ENCODE assay signal across 25 cellular contexts in the genomic region with DNA sequence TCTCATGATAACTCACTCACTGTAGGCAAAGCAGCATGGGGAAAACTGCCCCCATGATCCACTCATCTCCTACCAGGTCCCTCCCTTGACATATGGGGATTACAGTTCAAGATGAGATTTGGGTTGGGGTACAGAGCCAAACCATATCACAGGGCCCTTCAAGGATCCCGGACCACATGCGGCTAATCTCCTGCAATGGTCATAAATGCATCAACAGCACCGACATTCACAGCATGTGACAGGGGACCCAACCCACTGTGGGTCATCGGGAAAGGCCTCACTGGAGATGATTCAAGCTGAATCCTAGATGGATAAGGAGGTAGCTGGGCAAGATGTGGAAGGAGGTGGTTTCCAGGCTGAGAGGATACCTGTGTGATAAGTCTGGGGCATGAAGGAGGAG.
DNase-seq lines count a peak whose midpoint lies in the region; ATAC-seq, FAIRE-seq and TF ChIP-seq lines count a peak whose summit lies in the region.
"Had no signal": no experiment of that assay in that cellular context is flagged by ENCODE, and none has a peak within 500 bp of the region (broad histone marks: within the 10 kb centered on the region; RNA-seq: fewer than 3 reads in every experiment).

No MANE protein-coding gene starts in this region.

- H3K9me3 ChIP-seq in HEK293 (ENCODE audit: control insufficient read depth, insufficient read depth, low read depth, low read length): no peaks in the 10 kb centered on the region
- no peaks in the 10 kb centered on the region for H3K9me3 ChIP-seq in CD8-positive, alpha-beta T cell (ENCODE audit: low read length)
- H3K9me3 ChIP-seq: BE2C, BLaER1, Caco-2 had no signal

- no peaks in the 10 kb centered on the region for H3K36me3 Mint-ChIP-seq in progenitor cell of endocrine pancreas (ENCODE audit: insufficient read depth)
- H3K36me3 Mint-ChIP-seq in CD8-positive, alpha-beta T cell: no peaks in the 10 kb centered on the region
- H3K36me3 Mint-ChIP-seq: CD14-positive monocyte; CD4-positive, alpha-beta memory T cell; CD4-positive, CD25-positive, alpha-beta regulatory T cell had no signal

- H3K4me1 Mint-ChIP-seq in progenitor cell of endocrine pancreas (ENCODE audit: low read depth): peaks cover 26% of the 10 kb centered on the region
- no peaks in the 10 kb centered on the region for H3K4me1 Mint-ChIP-seq in CD8-positive, alpha-beta T cell (ENCODE audit: low read depth)
- H3K4me1 Mint-ChIP-seq: CD14-positive monocyte; CD4-positive, alpha-beta memory T cell; CD4-positive, CD25-positive, alpha-beta regulatory T cell had no signal

- no peak overlapping the region for H3K4me3 ChIP-seq in HEK293 (ENCODE audit: low read depth, low read length)
- no peak overlapping the region for H3K4me3 ChIP-seq in bronchial epithelial cell (ENCODE audit: low read depth, low read length)
- H3K4me3 ChIP-seq in CD8-positive, alpha-beta T cell (ENCODE audit: low read depth, low read length): no peak overlapping the region
- H3K4me3 ChIP-seq: BLaER1, GM12878 had no signal

- intact Hi-C loops in CD8-positive, alpha-beta T cell (cut with DNase I, micrococcal nuclease): no loop called here

- H3K4me3 Mint-ChIP-seq in progenitor cell of endocrine pancreas (ENCODE audit: low read depth): no peak overlapping the region
- no peak overlapping the region for H3K4me3 Mint-ChIP-seq in CD8-positive, alpha-beta T cell
- H3K4me3 Mint-ChIP-seq: CD14-positive monocyte; CD4-positive, alpha-beta memory T cell; CD4-positive, CD25-positive, alpha-beta regulatory T cell had no signal

- POLR2A ChIA-PET in HEK293 (lab: Yijun Ruan, JAX): no interaction called here
- POLR2A ChIA-PET in CD8-positive, alpha-beta T cell (lab: Charles Lee): no interaction called here

- H3K4me1 ChIP-seq in HEK293 (ENCODE audit: control insufficient read depth, insufficient read depth, low read length): no peaks in the 10 kb centered on the region
- no peaks in the 10 kb centered on the region for H3K4me1 ChIP-seq in CD8-positive, alpha-beta T cell (ENCODE audit: insufficient read depth, low read length)
- H3K4me1 ChIP-seq: BE2C, BLaER1, Caco-2 had no signal

- no peaks in the 10 kb centered on the region for H3K9me3 Mint-ChIP-seq in progenitor cell of endocrine pancreas (ENCODE audit: low read depth)
- H3K9me3 Mint-ChIP-seq in CD8-positive, alpha-beta T cell: no peaks in the 10 kb centered on the region
- H3K9me3 Mint-ChIP-seq: CD4-positive, alpha-beta memory T cell had no signal

- peak overlapping the region; percentile 11 for H3K27ac Mint-ChIP-seq in progenitor cell of endocrine pancreas
- no peak overlapping the region for H3K27ac Mint-ChIP-seq in CD8-positive, alpha-beta T cell
- H3K27ac Mint-ChIP-seq: CD4-positive, alpha-beta memory T cell; CD4-positive, CD25-positive, alpha-beta regulatory T cell had no signal

- peak; percentile 52 for FAIRE-seq in bronchial epithelial cell (lab: Jason Lieb, UNC)
- FAIRE-seq: A204.1, D721Med, GM12878, GM12892, GM18507 had no signal

- no peak for TF ChIP-seq CTCF in HEK293 (tag by site-specific recombination; IDR thresholded peaks at IDR 0.05)
- no peak for TF ChIP-seq CTCF in bronchial epithelial cell (IDR thresholded peaks at IDR 0.05; ENCODE audit: insufficient read depth, low read length, severe bottlenecking)
- no peak for TF ChIP-seq CTCF in progenitor cell of endocrine pancreas (IDR thresholded peaks at IDR 0.05; ENCODE audit: unreplicated experiment)
- TF ChIP-seq CTCF in CD8-positive, alpha-beta T cell (IDR thresholded peaks at IDR 0.05): no peak

- H3K36me3 ChIP-seq in HEK293 (ENCODE audit: control insufficient read depth in 2 of 2, insufficient read depth in 1 of 2, low read length in 2 of 2) (no peaks in the 10 kb centered on the region), bronchial epithelial cell (ENCODE audit: control insufficient read depth, insufficient read depth, low read length) (no peaks in the 10 kb centered on the region)
- H3K36me3 ChIP-seq in CD8-positive, alpha-beta T cell (ENCODE audit: insufficient read depth, low read length): no peaks in the 10 kb centered on the region
- H3K36me3 ChIP-seq: BE2C, BLaER1 had no signal

- peak; percentile 18 for DNase-seq in NCI-H524 treated with DMSO at 0.1 percent for 48 hours (lab: John Stamatoyannopoulos, UW)
- no peak for DNase-seq in bronchial epithelial cell (ENCODE audit: low read depth)
- DNase-seq in progenitor cell of endocrine pancreas (ENCODE audit: low spot score, unreplicated experiment): no peak
- DNase-seq in amniotic stem cell (lab: John Stamatoyannopoulos, UW): no peak
- DNase-seq in CD8-positive, alpha-beta T cell: no peak
- DNase-seq in HUDEP-2 (lab: John Stamatoyannopoulos, UW; ENCODE audit: unreplicated experiment in 76 of 76): no peak
- DNase-seq: 8988T; ACHN; BE2C; C1 segment of cervical spinal cord; Caco-2; Calu3; CD4-positive, alpha-beta memory T cell; CD4-positive, CD25-positive, alpha-beta regulatory T cell; DND-41; EL; GDM1 had no signal

- ATAC-seq in CD8-positive, alpha-beta T cell: no peak
- ATAC-seq: GM12878 had no signal

- no peaks in the 10 kb centered on the region for H3K27me3 Mint-ChIP-seq in progenitor cell of endocrine pancreas
- peaks cover 21% of the 10 kb centered on the region for H3K27me3 Mint-ChIP-seq in CD8-positive, alpha-beta T cell (ENCODE audit: low read depth)

- H3K27ac ChIP-seq in HEK293 (ENCODE audit: extremely low read depth, low read depth, low read length): no peak overlapping the region
- H3K27ac ChIP-seq in CD8-positive, alpha-beta T cell (ENCODE audit: low read depth, low read length): no peak overlapping the region
- H3K27ac ChIP-seq: BLaER1 had no signal

- CTCF ChIA-PET in HEK293 (lab: Yijun Ruan, JAX): no interaction called here
- CTCF ChIA-PET in CD8-positive, alpha-beta T cell (lab: Charles Lee): no interaction called here

- no peaks in the 10 kb centered on the region for H3K27me3 ChIP-seq in bronchial epithelial cell (ENCODE audit: control insufficient read depth, insufficient read depth, low read length)
- no peaks in the 10 kb centered on the region for H3K27me3 ChIP-seq in CD8-positive, alpha-beta T cell (ENCODE audit: insufficient read depth, low read length)
- H3K27me3 ChIP-seq: BE2C, BLaER1 had no signal

TF ChIP-seq in HEK293, 187 proteins besides CTCF, POLR2A, EP300 and RAD21:
- no peak for TF ChIP-seq REPIN1 (tag by site-specific recombination; IDR thresholded peaks at IDR 0.05; ENCODE audit: low read depth)
- TF ChIP-seq ZNF510 (tag by site-specific recombination; IDR thresholded peaks at IDR 0.05; ENCODE audit: insufficient replicate concordance): no peak
- no peak for TF ChIP-seq ZNF426 (tag by site-specific recombination; IDR thresholded peaks at IDR 0.05)
- peak; percentile 66 for TF ChIP-seq ZIC2 (tag by site-specific recombination; IDR thresholded peaks at IDR 0.05)
- TF ChIP-seq ZNF133 (tag by site-specific recombination; IDR thresholded peaks at IDR 0.05): peak; percentile 75
- TF ChIP-seq, protein P1, sequence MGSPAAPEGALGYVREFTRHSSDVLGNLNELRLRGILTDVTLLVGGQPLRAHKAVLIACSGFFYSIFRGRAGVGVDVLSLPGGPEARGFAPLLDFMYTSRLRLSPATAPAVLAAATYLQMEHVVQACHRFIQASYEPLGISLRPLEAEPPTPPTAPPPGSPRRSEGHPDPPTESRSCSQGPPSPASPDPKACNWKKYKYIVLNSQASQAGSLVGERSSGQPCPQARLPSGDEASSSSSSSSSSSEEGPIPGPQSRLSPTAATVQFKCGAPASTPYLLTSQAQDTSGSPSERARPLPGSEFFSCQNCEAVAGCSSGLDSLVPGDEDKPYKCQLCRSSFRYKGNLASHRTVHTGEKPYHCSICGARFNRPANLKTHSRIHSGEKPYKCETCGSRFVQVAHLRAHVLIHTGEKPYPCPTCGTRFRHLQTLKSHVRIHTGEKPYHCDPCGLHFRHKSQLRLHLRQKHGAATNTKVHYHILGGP (tag by site-specific recombination; IDR thresholded peaks at IDR 0.05): no peak
- no peak for TF ChIP-seq ZBTB7A (tag by site-specific recombination; IDR thresholded peaks at IDR 0.05; ENCODE audit: low read depth)
- no peak for TF ChIP-seq ZNF10 (tag by site-specific recombination; IDR thresholded peaks at IDR 0.05)
